In the genomic region with DNA sequence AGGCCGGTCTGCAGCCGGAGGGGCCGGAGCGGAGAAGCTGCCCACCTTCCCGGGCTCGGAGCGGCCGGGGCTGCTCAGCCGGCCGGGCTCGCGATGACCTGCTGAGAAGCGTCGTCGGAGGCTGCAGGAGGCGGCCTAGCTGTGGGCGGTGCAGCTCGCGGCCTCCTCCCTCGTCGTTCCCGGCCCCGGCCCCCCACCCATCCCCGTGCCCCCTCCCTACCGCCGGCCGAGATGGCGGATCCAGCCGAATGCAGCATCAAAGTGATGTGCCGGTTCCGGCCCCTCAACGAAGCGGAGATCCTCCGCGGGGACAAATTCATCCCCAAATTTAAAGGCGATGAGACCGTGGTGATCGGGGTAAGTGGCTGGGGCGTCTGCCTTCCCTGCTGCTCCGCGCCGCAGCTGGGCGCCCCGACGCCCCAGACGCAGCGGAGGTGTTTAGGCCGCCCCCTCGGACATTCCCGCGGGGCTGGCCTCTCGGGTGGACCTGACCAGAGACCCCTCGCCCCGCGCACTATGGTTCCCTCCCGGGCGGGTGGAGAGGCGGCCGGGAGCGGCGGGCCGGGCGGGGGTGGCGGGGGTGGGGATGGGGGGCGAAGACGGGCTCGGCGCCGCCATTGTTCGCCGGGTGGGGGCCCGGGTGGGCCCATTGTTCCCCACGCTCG, we compare ENCODE assay signal across 9 cellular contexts. TPM values are rescaled to one million over a fixed set of nuclear protein-coding genes. Genes with fewer than 3 reads are reported as not detected.
DNase-seq lines count a peak whose midpoint lies in the region; ATAC-seq and TF ChIP-seq lines count a peak whose summit lies in the region.
"Had no signal": no experiment of that assay in that cellular context is flagged by ENCODE, and none has a peak within 500 bp of the region (broad histone marks: within the 10 kb centered on the region; RNA-seq: fewer than 3 reads in every experiment).

No MANE protein-coding gene starts in this region.

- peak; percentile 35 for ATAC-seq in GM23338

- peaks cover 6% of the 10 kb centered on the region; the same call in 1 of the 2 replicates for H3K27me3 ChIP-seq in GM23338 (ENCODE audit: insufficient read depth)

- no peak overlapping the region for H2AFZ ChIP-seq in GM23338

- H3K4me3 Mint-ChIP-seq in GM23338, result peak overlapping the region; percentile 91
- peak overlapping the region; percentile 77 for H3K4me3 Mint-ChIP-seq in osteocyte (ENCODE audit: unreplicated experiment)

- no peaks in the 10 kb centered on the region; the same call in 1 of the 2 replicates for H3K79me2 ChIP-seq in GM23338 (replicated peaks; ENCODE audit: insufficient read depth)

- peak overlapping the region; percentile 95 for H3K4me2 ChIP-seq in GM23338

- peaks cover 13% of the 10 kb centered on the region for H3K36me3 Mint-ChIP-seq in GM23338 (ENCODE audit: low read depth)
- no peaks in the 10 kb centered on the region for H3K36me3 Mint-ChIP-seq in osteocyte (ENCODE audit: unreplicated experiment)

- H3K9me2 ChIP-seq in GM23338 (ENCODE audit: insufficient read depth), result peaks cover 9% of the 10 kb centered on the region

- H3K9me3 Mint-ChIP-seq in GM23338 (peaks cover 14% of the 10 kb centered on the region; the same call in 2 of the 3 replicates), osteocyte (ENCODE audit: unreplicated experiment) (peaks cover 2% of the 10 kb centered on the region)

- H3K4me3 ChIP-seq in GM23338 (peak overlapping the region; percentile 92), coronary artery (peak overlapping the region; percentile 79)

- H3K27ac ChIP-seq in GM23338 (ENCODE audit: low read depth) (no peak overlapping the region), coronary artery (no peak overlapping the region)

- H3K4me1 Mint-ChIP-seq in GM23338, result peaks cover 5% of the 10 kb centered on the region
- peaks cover 13% of the 10 kb centered on the region for H3K4me1 Mint-ChIP-seq in osteocyte (ENCODE audit: unreplicated experiment)

- H3K27me3 Mint-ChIP-seq in GM23338 (ENCODE audit: insufficient read depth, low read depth, poor library complexity) (peaks cover 17% of the 10 kb centered on the region), osteocyte (ENCODE audit: unreplicated experiment) (peaks cover 15% of the 10 kb centered on the region)

- 0 out of 2 replicates have a peak, but pooled peaks cover 4% of the 10 kb centered on the region for H3K36me3 ChIP-seq in GM23338 (ENCODE audit: insufficient read depth)
- H3K36me3 ChIP-seq: adrenal gland had no signal

- H3K27ac Mint-ChIP-seq in GM23338 (no peak overlapping the region), osteocyte (ENCODE audit: unreplicated experiment) (no peak overlapping the region)

- TF ChIP-seq CTCF in GM23338 (conservative IDR thresholded peaks at IDR 0.05; ENCODE audit: low read depth in 2 of 2) (no peak), coronary artery (IDR thresholded peaks at IDR 0.05) (no peak), osteocyte (IDR thresholded peaks at IDR 0.05) (no peak)

- H3K4me1 ChIP-seq in GM23338 (ENCODE audit: insufficient read depth), result peaks cover 5% of the 10 kb centered on the region

- H4K20me1 ChIP-seq in GM23338 (replicated peaks; ENCODE audit: insufficient read depth), result peaks cover 18% of the 10 kb centered on the region

- peak; percentile 10 to 15 for DNase-seq in activated CD4-positive, alpha-beta T cell treated with anti-CD3 and anti-CD28 coated beads for 4 hours
- no peak for DNase-seq in activated CD4-positive, alpha-beta T cell treated with anti-CD3 and anti-CD28 coated beads for 1 hour
- peak; percentile 44 for DNase-seq in GM23338 (ENCODE audit: low spot score)
- DNase-seq in NCI-H146 treated with DMSO at 0.1 percent for 48 hours (lab: John Stamatoyannopoulos, UW; ENCODE audit: unreplicated experiment), result peak; percentile 20
- no peak for DNase-seq in coronary artery (ENCODE audit: low spot score)
- DNase-seq in osteocyte (ENCODE audit: extremely low spot score, unreplicated experiment), result no peak
- DNase-seq in GF-D8 (lab: John Stamatoyannopoulos, UW), result no peak
- no peak for DNase-seq in mucosa of gallbladder (ENCODE audit: low spot score)

- H3F3A ChIP-seq in GM23338 (replicated peaks; ENCODE audit: low read depth), result peaks cover 2% of the 10 kb centered on the region; the same call in 1 of the 2 replicates

TF ChIP-seq in GM23338, 12 proteins besides CTCF, POLR2A, EP300 and RAD21:
- TF ChIP-seq, protein P1, sequence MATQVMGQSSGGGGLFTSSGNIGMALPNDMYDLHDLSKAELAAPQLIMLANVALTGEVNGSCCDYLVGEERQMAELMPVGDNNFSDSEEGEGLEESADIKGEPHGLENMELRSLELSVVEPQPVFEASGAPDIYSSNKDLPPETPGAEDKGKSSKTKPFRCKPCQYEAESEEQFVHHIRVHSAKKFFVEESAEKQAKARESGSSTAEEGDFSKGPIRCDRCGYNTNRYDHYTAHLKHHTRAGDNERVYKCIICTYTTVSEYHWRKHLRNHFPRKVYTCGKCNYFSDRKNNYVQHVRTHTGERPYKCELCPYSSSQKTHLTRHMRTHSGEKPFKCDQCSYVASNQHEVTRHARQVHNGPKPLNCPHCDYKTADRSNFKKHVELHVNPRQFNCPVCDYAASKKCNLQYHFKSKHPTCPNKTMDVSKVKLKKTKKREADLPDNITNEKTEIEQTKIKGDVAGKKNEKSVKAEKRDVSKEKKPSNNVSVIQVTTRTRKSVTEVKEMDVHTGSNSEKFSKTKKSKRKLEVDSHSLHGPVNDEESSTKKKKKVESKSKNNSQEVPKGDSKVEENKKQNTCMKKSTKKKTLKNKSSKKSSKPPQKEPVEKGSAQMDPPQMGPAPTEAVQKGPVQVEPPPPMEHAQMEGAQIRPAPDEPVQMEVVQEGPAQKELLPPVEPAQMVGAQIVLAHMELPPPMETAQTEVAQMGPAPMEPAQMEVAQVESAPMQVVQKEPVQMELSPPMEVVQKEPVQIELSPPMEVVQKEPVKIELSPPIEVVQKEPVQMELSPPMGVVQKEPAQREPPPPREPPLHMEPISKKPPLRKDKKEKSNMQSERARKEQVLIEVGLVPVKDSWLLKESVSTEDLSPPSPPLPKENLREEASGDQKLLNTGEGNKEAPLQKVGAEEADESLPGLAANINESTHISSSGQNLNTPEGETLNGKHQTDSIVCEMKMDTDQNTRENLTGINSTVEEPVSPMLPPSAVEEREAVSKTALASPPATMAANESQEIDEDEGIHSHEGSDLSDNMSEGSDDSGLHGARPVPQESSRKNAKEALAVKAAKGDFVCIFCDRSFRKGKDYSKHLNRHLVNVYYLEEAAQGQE (IDR thresholded peaks at IDR 0.05; ENCODE audit: unreplicated experiment), result no peak
- TF ChIP-seq JUNB (IDR thresholded peaks at IDR 0.05; ENCODE audit: unreplicated experiment), result no peak
- no peak for TF ChIP-seq EZH2 (IDR thresholded peaks at IDR 0.05; ENCODE audit: low read depth, unreplicated experiment)

RNA-seq across cellular contexts. Expression of a gene that starts 0.5 kb away (rescaled TPM):
- 46.5 and 49.1 TPM in 2 replicates for total RNA-seq in GM23338 (2014; rRNA removed; shearing (Covaris generic))
- 37.8 and 45.0 TPM in 2 replicates for polyA plus RNA-seq in GM23338 (2016; fragmentation: Nextera tagmentation; extraction: Ambion mirVana)
- total RNA-seq in osteocyte, result 10.2 and 10.7 TPM in 2 replicates
- total RNA-seq in mucosa of gallbladder, result 3.5 TPM

Comparison
In these comparisons a context has a peak if more than half of its experiments do, and no peak if none do; other contexts are left out.
1. DNase-seq: peak in activated CD4-positive, alpha-beta T cell treated with anti-CD3 and anti-CD28 coated beads for 4 hours (2 of 2), GM23338 (single experiment) and NCI-H146 treated with DMSO at 0.1 percent for 48 hours (single experiment); none in activated CD4-positive, alpha-beta T cell treated with anti-CD3 and anti-CD28 coated beads for 1 hour (single experiment), coronary artery (single experiment), osteocyte (single experiment), GF-D8 (single experiment) and mucosa of gallbladder (single experiment).